Comparison of ENCODE assay signal across 1 cellular context in genomic region chr22:39519681-39520053, GRCh38.
A peak's percentile ranks its signal among the peaks of the same experiment; 100 is the strongest.
TF ChIP-seq lines count a peak whose summit lies in the region.

No MANE protein-coding gene starts in this region.

TF ChIP-seq in HepG2, 621 proteins besides CTCF, POLR2A, EP300 and RAD21 (continued from another document and continues in another):
- no peak for TF ChIP-seq ARID3A (IDR thresholded peaks at IDR 0.05; ENCODE audit: low read depth, low read length)
- no peak; the same call in 1 of the 2 replicates for TF ChIP-seq CENPT (CRISPR knock-in tag; IDR thresholded peaks at IDR 0.05; ENCODE audit: low read depth)
- TF ChIP-seq NONO (IDR thresholded peaks at IDR 0.05), result no peak
- TF ChIP-seq NONO (CRISPR knock-in tag; conservative IDR thresholded peaks at IDR 0.05), result no peak
- TF ChIP-seq TOPORS (CRISPR knock-in tag; IDR thresholded peaks at IDR 0.05), result peak; percentile 29; the same call in 1 of the 2 replicates
- no peak for TF ChIP-seq ZNF775 (CRISPR knock-in tag; IDR thresholded peaks at IDR 0.05; ENCODE audit: borderline replicate concordance)
- TF ChIP-seq ZNF709 (CRISPR knock-in tag; IDR thresholded peaks at IDR 0.05), result peak; percentile 67; the same call in 1 of the 2 replicates
- no peak for TF ChIP-seq FLYWCH1 (CRISPR knock-in tag; IDR thresholded peaks at IDR 0.05)
- TF ChIP-seq DBP (CRISPR knock-in tag; IDR thresholded peaks at IDR 0.05; ENCODE audit: not compliant biosample characterization), result no peak
- no peak for TF ChIP-seq ZNF510 (CRISPR knock-in tag; IDR thresholded peaks at IDR 0.05; ENCODE audit: low read depth)
- TF ChIP-seq ZNF746 (CRISPR knock-in tag; IDR thresholded peaks at IDR 0.05), result peak; percentile 9; the same call in 1 of the 2 replicates
- TF ChIP-seq NFYB (CRISPR knock-in tag; IDR thresholded peaks at IDR 0.05), result no peak
- TF ChIP-seq ZNF841 (CRISPR knock-in tag; IDR thresholded peaks at IDR 0.05; ENCODE audit: borderline replicate concordance), result no peak
- 0 out of 2 replicates have a peak, but pooled peaks have one; percentile 14 for TF ChIP-seq KLF6 (CRISPR knock-in tag; IDR thresholded peaks at IDR 0.05)
- TF ChIP-seq ATF1 (CRISPR knock-in tag; IDR thresholded peaks at IDR 0.05), result no peak
- TF ChIP-seq ZNF713 (CRISPR knock-in tag; IDR thresholded peaks at IDR 0.05), result no peak
- TF ChIP-seq HMGXB3 (CRISPR knock-in tag; IDR thresholded peaks at IDR 0.05; ENCODE audit: borderline replicate concordance), result no peak
- TF ChIP-seq ZNF44 (CRISPR knock-in tag; IDR thresholded peaks at IDR 0.05), result no peak
- no peak for TF ChIP-seq PBX2 (CRISPR knock-in tag; IDR thresholded peaks at IDR 0.05)
- no peak for TF ChIP-seq ZNF614 (CRISPR knock-in tag; IDR thresholded peaks at IDR 0.05; ENCODE audit: borderline replicate concordance)
- TF ChIP-seq MED1 (CRISPR knock-in tag; IDR thresholded peaks at IDR 0.05), result no peak
- no peak for TF ChIP-seq JUND (CRISPR knock-in tag; IDR thresholded peaks at IDR 0.05)
- peak; percentile 57 for TF ChIP-seq HNRNPLL (IDR thresholded peaks at IDR 0.05; ENCODE audit: low read depth, low read length, poor library complexity, severe bottlenecking)
- no peak for TF ChIP-seq NFKB2 (CRISPR knock-in tag; IDR thresholded peaks at IDR 0.05; ENCODE audit: borderline replicate concordance)
- TF ChIP-seq ZNF280D (CRISPR knock-in tag; IDR thresholded peaks at IDR 0.05), result no peak
- TF ChIP-seq TFAP4 (IDR thresholded peaks at IDR 0.05; ENCODE audit: borderline replicate concordance, low read depth), result no peak
- no peak for TF ChIP-seq ZNF580 (CRISPR knock-in tag; IDR thresholded peaks at IDR 0.05; ENCODE audit: borderline replicate concordance, low read depth)
- peak; percentile 75; the same call in 1 of the 2 replicates for TF ChIP-seq ZBTB7B (CRISPR knock-in tag; IDR thresholded peaks at IDR 0.05)
- TF ChIP-seq ZBTB7A (CRISPR knock-in tag; IDR thresholded peaks at IDR 0.05), result peak; percentile 97
- no peak for TF ChIP-seq SOX6 (IDR thresholded peaks at IDR 0.05)
- TF ChIP-seq SOX6 (CRISPR knock-in tag; IDR thresholded peaks at IDR 0.05), result no peak
- no peak for TF ChIP-seq SIN3A (IDR thresholded peaks at IDR 0.05; ENCODE audit: borderline replicate concordance, low read depth, low read length)
- TF ChIP-seq ZNF660 (CRISPR knock-in tag; IDR thresholded peaks at IDR 0.05; ENCODE audit: borderline replicate concordance, low read depth), result no peak
- TF ChIP-seq FOXK1 (CRISPR knock-in tag; IDR thresholded peaks at IDR 0.05; ENCODE audit: borderline replicate concordance, low read depth), result no peak; the same call in 1 of the 2 replicates
- no peak for TF ChIP-seq CENPX (CRISPR knock-in tag; IDR thresholded peaks at IDR 0.05)
- TF ChIP-seq ZKSCAN8 (CRISPR knock-in tag; IDR thresholded peaks at IDR 0.05; ENCODE audit: borderline replicate concordance), result no peak
- TF ChIP-seq CBFB (CRISPR knock-in tag; IDR thresholded peaks at IDR 0.05), result peak; percentile 36; the same call in 1 of the 2 replicates
- TF ChIP-seq MZF1 (CRISPR knock-in tag; IDR thresholded peaks at IDR 0.05; ENCODE audit: borderline replicate concordance), result no peak
- no peak for TF ChIP-seq SSRP1 (CRISPR knock-in tag; IDR thresholded peaks at IDR 0.05)
- peak; percentile 85; the same call in 1 of the 2 replicates for TF ChIP-seq ARID4A (CRISPR knock-in tag; IDR thresholded peaks at IDR 0.05; ENCODE audit: borderline replicate concordance)
- peak; percentile 32 for TF ChIP-seq PATZ1 (CRISPR knock-in tag; IDR thresholded peaks at IDR 0.05)
- TF ChIP-seq ZNF18 (CRISPR knock-in tag; IDR thresholded peaks at IDR 0.05; ENCODE audit: insufficient replicate concordance), result peak; percentile 55
- TF ChIP-seq CCDC6 (CRISPR knock-in tag; IDR thresholded peaks at IDR 0.05), result peak; percentile 75; the same call in 1 of the 2 replicates
